In the genomic region with DNA sequence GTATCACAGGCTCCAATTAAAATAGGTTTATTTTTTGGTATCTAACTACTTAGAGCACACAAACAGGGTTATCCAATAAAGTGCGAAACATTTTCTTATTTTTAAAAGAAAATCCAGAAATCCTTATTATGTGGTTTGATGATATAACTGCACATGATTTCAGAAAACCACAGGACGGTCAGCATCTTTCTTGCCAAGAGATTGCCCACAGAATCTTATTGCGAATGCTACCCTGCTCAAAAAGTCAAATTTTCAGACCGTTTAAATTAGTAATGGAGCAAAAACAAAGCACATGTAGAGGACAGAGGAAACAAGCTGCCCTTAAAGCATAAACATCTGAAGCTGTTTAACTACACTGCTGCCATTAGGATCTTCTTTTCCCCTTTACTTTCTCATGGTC, we compare ENCODE assay signal across 22 cellular contexts. TPM values are rescaled to one million over a fixed set of nuclear protein-coding genes. Genes with fewer than 3 reads are reported as not detected.
DNase-seq lines count a peak whose midpoint lies in the region; FAIRE-seq and TF ChIP-seq lines count a peak whose summit lies in the region.
"Had no signal": no experiment of that assay in that cellular context is flagged by ENCODE, and none has a peak within 500 bp of the region (broad histone marks: within the 10 kb centered on the region; RNA-seq: fewer than 3 reads in every experiment).

No MANE protein-coding gene starts in this region.

- H3K27ac ChIP-seq in BLaER1 (no peak overlapping the region), MM.1S (ENCODE audit: low read length) (peak overlapping the region; percentile 22; the same call in 1 of the 2 replicates), sigmoid colon (no peak overlapping the region), small intestine (ENCODE audit: low read depth in 1 of 2, low read length in 1 of 2) (no peak overlapping the region)

- no peaks in the 10 kb centered on the region for H3K9me2 ChIP-seq in MM.1S (replicated peaks; ENCODE audit: insufficient read depth, low read length)

- TF ChIP-seq POLR2A in sigmoid colon (IDR thresholded peaks at IDR 0.05): no peak

- no peaks in the 10 kb centered on the region for H3K36me3 ChIP-seq in BLaER1
- H3K36me3 ChIP-seq in MM.1S (replicated peaks; ENCODE audit: insufficient read depth, low read length): no peaks in the 10 kb centered on the region
- no peaks in the 10 kb centered on the region for H3K36me3 ChIP-seq in sigmoid colon
- H3K36me3 ChIP-seq in small intestine (ENCODE audit: control insufficient read depth in 2 of 2, insufficient read depth in 2 of 2, low read length in 2 of 2): no peaks in the 10 kb centered on the region

- no peak overlapping the region for H3K4me3 Mint-ChIP-seq in type B pancreatic cell
- H3K4me3 Mint-ChIP-seq: CD8-positive, alpha-beta T cell had no signal

- peaks cover 20% of the 10 kb centered on the region for H3K79me2 ChIP-seq in MM.1S (ENCODE audit: low read length)

- H3K9me3 Mint-ChIP-seq in type B pancreatic cell: no peaks in the 10 kb centered on the region
- H3K9me3 Mint-ChIP-seq: CD8-positive, alpha-beta T cell had no signal

- H3K4me3 ChIP-seq in BLaER1 (no peak overlapping the region), MM.1S (ENCODE audit: low read length) (no peak overlapping the region), sigmoid colon (no peak overlapping the region), small intestine (ENCODE audit: low read depth in 1 of 2, low read length in 2 of 2) (no peak overlapping the region)

- no peaks in the 10 kb centered on the region for H3K27me3 Mint-ChIP-seq in type B pancreatic cell

- H4K20me1 ChIP-seq in BLaER1: no peaks in the 10 kb centered on the region
- H4K20me1 ChIP-seq in MM.1S (ENCODE audit: insufficient read depth, low read length): no peaks in the 10 kb centered on the region

- H2AFZ ChIP-seq in MM.1S (ENCODE audit: low read length): no peak overlapping the region

- H3K4me1 Mint-ChIP-seq in type B pancreatic cell (ENCODE audit: unreplicated experiment): peaks cover 14% of the 10 kb centered on the region

- 87 to 88% methylated on average over 4 of the region's 4 CpGs for WGBS in sigmoid colon, 2 donors
- 82 to 88% (median 85%) methylated on average over 4 of the region's 4 CpGs for WGBS in small intestine, 3 donors

- H3K27me3 ChIP-seq in BLaER1 (no peaks in the 10 kb centered on the region), MM.1S (replicated peaks; ENCODE audit: insufficient read depth, low read length) (no peaks in the 10 kb centered on the region), sigmoid colon (no peaks in the 10 kb centered on the region), small intestine (ENCODE audit: control insufficient read depth in 2 of 2, insufficient read depth in 2 of 2, low read length in 2 of 2) (no peaks in the 10 kb centered on the region)

- FAIRE-seq in small intestine (lab: Jason Lieb, UNC): no peak
- FAIRE-seq: A204.1, H1 had no signal

- no peak for DNase-seq in MM.1S
- peak; percentile 74 for DNase-seq in fibroblast of gingiva (ENCODE audit: low read depth)
- DNase-seq in sigmoid colon: peak; percentile 10
- no peak for DNase-seq in small intestine
- DNase-seq in NCI-H1436 treated with DMSO at 0.1 percent for 48 hours (lab: John Stamatoyannopoulos, UW): no peak
- no peak for DNase-seq in DMS153 (lab: John Stamatoyannopoulos, UW)
- no peak for DNase-seq in type B pancreatic cell (ENCODE audit: extremely low spot score, unreplicated experiment)
- DNase-seq: Calu3; CD8-positive, alpha-beta T cell; DMS53; EL; GF-D8; NCI-H1092 treated with DMSO at 0.1 percent for 48 hours; NCI-H146; NCI-H2029 treated with DMSO at 0.1 percent for 48 hours; NCI-H226; NCI-H510A treated with DMSO at 0.1 percent for 48 hours; NCI-H774; NK-92 treated with Interleukin-12 subunit alpha and Interleukin-12 subunit beta, amount 100 ng/mL, for 24 hours had no signal

- TF ChIP-seq CTCF in MM.1S (IDR thresholded peaks at IDR 0.05; ENCODE audit: low read length) (no peak), sigmoid colon (IDR thresholded peaks at IDR 0.05) (no peak), type B pancreatic cell (conservative IDR thresholded peaks at IDR 0.05) (no peak)

- H3K9me3 ChIP-seq in BLaER1 (no peaks in the 10 kb centered on the region), MM.1S (replicated peaks; ENCODE audit: insufficient read depth, low read length) (no peaks in the 10 kb centered on the region), sigmoid colon (no peaks in the 10 kb centered on the region), small intestine (ENCODE audit: control insufficient read depth, low read depth) (no peaks in the 10 kb centered on the region)

- no peak overlapping the region for H3K27ac Mint-ChIP-seq in type B pancreatic cell
- H3K27ac Mint-ChIP-seq: CD8-positive, alpha-beta T cell had no signal

- H3F3A ChIP-seq in MM.1S (ENCODE audit: insufficient read depth, low read length): peaks cover 10% of the 10 kb centered on the region; the same call in 1 of the 2 replicates

- intact Hi-C loops in sigmoid colon (cut with DNase I): no loop called here

- no peak for TF ChIP-seq EP300 in sigmoid colon (IDR thresholded peaks at IDR 0.05)

- peak overlapping the region; percentile 55 for H3K4me2 ChIP-seq in BLaER1
- peak overlapping the region; percentile 48; the same call in 1 of the 2 replicates for H3K4me2 ChIP-seq in MM.1S (ENCODE audit: low read depth, low read length)

- no peaks in the 10 kb centered on the region for H3K36me3 Mint-ChIP-seq in type B pancreatic cell
- H3K36me3 Mint-ChIP-seq: CD8-positive, alpha-beta T cell had no signal

- peaks cover 25% of the 10 kb centered on the region for H3K4me1 ChIP-seq in BLaER1
- H3K4me1 ChIP-seq in MM.1S (ENCODE audit: low read length): peaks cover 19% of the 10 kb centered on the region
- peaks cover 0 to 11% (median 7%) of the 10 kb centered on the region in 4 donors for H3K4me1 ChIP-seq in sigmoid colon
- H3K4me1 ChIP-seq in small intestine (ENCODE audit: control insufficient read depth in 2 of 2, insufficient read depth in 1 of 2, low read depth in 1 of 2, low read length in 1 of 2): no peaks in the 10 kb centered on the region

- peak overlapping the region; percentile 7; the same call in 1 of the 2 replicates for H3K9ac ChIP-seq in BLaER1
- no peak overlapping the region for H3K9ac ChIP-seq in MM.1S (ENCODE audit: low read length)

RNA-seq across cellular contexts. Expression of a gene that starts 43.9 kb away (rescaled TPM):
- total RNA-seq in sigmoid colon (10 to 100 TPM in 2 of 4 donors, 1 to 10 TPM in 2; 6.1 to 12.5 (median 9.4) TPM), type B pancreatic cell (ENCODE audit: low replicate concordance) (64.4 and 72.1 TPM in 2 replicates)
- polyA plus RNA-seq in sigmoid colon (10 to 100 TPM; 27.0 to 65.1 (median 40.2) TPM), small intestine (10 to 100 TPM; 21.1 to 48.9 (median 37.1) TPM)

RNA-seq across cellular contexts. Expression of a gene that starts 48.2 kb away (rescaled TPM):
- 10 to 100 TPM; 12.5 to 18.8 (median 17.3) TPM for total RNA-seq in sigmoid colon
- 10 to 100 TPM in 2 of 3 donors, 1 to 10 TPM in 1; 8.6 to 15.5 (median 10.2) TPM for polyA plus RNA-seq in sigmoid colon
- polyA plus RNA-seq in small intestine: 10 to 100 TPM in 1 of 3 donors, 1 to 10 TPM in 2; 2.2 to 12.8 (median 9.2) TPM
- total RNA-seq in type B pancreatic cell (ENCODE audit: low replicate concordance): 28.0 and 45.2 TPM in 2 replicates

Comparison
In these comparisons a context has a peak if more than half of its experiments do, and no peak if none do; other contexts are left out.
1. DNase-seq: peak in fibroblast of gingiva (single experiment) and sigmoid colon (single experiment); none in MM.1S (single experiment), small intestine (single experiment), NCI-H1436 treated with DMSO at 0.1 percent for 48 hours (single experiment), DMS153 (single experiment) and type B pancreatic cell (single experiment).